In genomic region chr2:213627835-213628234, GRCh38 we compare ENCODE assay signal across 18 cellular contexts.
DNase-seq lines count a peak whose midpoint lies in the region; ATAC-seq and TF ChIP-seq lines count a peak whose summit lies in the region.
"Had no signal": no experiment of that assay in that cellular context is flagged by ENCODE, and none has a peak within 500 bp of the region (broad histone marks: within the 10 kb centered on the region; RNA-seq: fewer than 3 reads in every experiment).

No MANE protein-coding gene starts in this region.

- no peaks in the 10 kb centered on the region for H3K27me3 ChIP-seq in brain microvascular endothelial cell (replicated peaks)

- no peak overlapping the region for H3K4me3 Mint-ChIP-seq in mesothelial cell of epicardium
- H3K4me3 Mint-ChIP-seq: CD4-positive, alpha-beta T cell; neural crest cell; stimulated activated naive CD8-positive, alpha-beta T cell treated with anti-CD3 and anti-CD28 coated beads, Interleukin-15, Interleukin-2, amounts not matched to agents 100 ng/mL and 50 ng/mL, for 24 hours had no signal

- ATAC-seq in GM19395 (IDR thresholded peaks at IDR 0.05; ENCODE audit: unreplicated experiment) (peak; percentile 34), HG02763 (IDR thresholded peaks at IDR 0.05; ENCODE audit: unreplicated experiment) (peak; percentile 30), HG03469 (IDR thresholded peaks at IDR 0.05; ENCODE audit: unreplicated experiment) (peak; percentile 27), left colon (no peak)

- H3K9me3 Mint-ChIP-seq in mesothelial cell of epicardium: peaks cover 24% of the 10 kb centered on the region

- H3K27ac ChIP-seq in brain microvascular endothelial cell: no peak overlapping the region

- H3K27me3 Mint-ChIP-seq in mesothelial cell of epicardium (ENCODE audit: low read depth): no peaks in the 10 kb centered on the region
- H3K27me3 Mint-ChIP-seq: CD4-positive, alpha-beta T cell; stimulated activated naive CD8-positive, alpha-beta T cell treated with anti-CD3 and anti-CD28 coated beads, Interleukin-15, Interleukin-2, amounts not matched to agents 100 ng/mL and 50 ng/mL, for 24 hours had no signal

- H3K27ac Mint-ChIP-seq in mesothelial cell of epicardium: no peak overlapping the region
- H3K27ac Mint-ChIP-seq: CD4-positive, alpha-beta T cell; stimulated activated naive CD8-positive, alpha-beta T cell treated with anti-CD3 and anti-CD28 coated beads, Interleukin-15, Interleukin-2, amounts not matched to agents 100 ng/mL and 50 ng/mL, for 24 hours had no signal

- TF ChIP-seq CTCF in GM13977 (IDR thresholded peaks at IDR 0.05; ENCODE audit: extremely low read depth, insufficient read depth, missing control alignments) (no peak), brain microvascular endothelial cell (IDR thresholded peaks at IDR 0.05; ENCODE audit: low read depth, low read length, missing control alignments) (no peak), mesothelial cell of epicardium (IDR thresholded peaks at IDR 0.05; ENCODE audit: unreplicated experiment) (no peak)

- no peaks in the 10 kb centered on the region for H3K36me3 ChIP-seq in brain microvascular endothelial cell (replicated peaks)
- H3K36me3 ChIP-seq: HAP-1 had no signal

- no peak overlapping the region for H3K4me3 ChIP-seq in brain microvascular endothelial cell (ENCODE audit: low read depth, low read length)
- H3K4me3 ChIP-seq: HAP-1 had no signal

- in situ Hi-C loops in GM13977 (cut with MboI; ENCODE audit: low pct_unique_long_range_greater_than_20kb, low sequenced_read_pairs, unreplicated experiment) (no loop called here), brain microvascular endothelial cell (cut with HindIII; ENCODE audit: low pct_ligation_motif_present, low sequenced_read_pairs) (no loop called here)

- DNase-seq in GM13977 (ENCODE audit: low spot score) (peak; percentile 11), Kasumi-1 (lab: John Stamatoyannopoulos, UW) (no peak), brain microvascular endothelial cell (no peak), left colon (no peak), mesothelial cell of epicardium (ENCODE audit: low spot score in 2 of 2, unreplicated experiment in 2 of 2) (no peak)
- DNase-seq: ACHN; activated CD4-positive, CD25-positive, alpha-beta regulatory T cell; CD4-positive, alpha-beta T cell; cerebellar nuclear complex; DMS79; NCI-H1694 treated with DMSO at 0.1 percent for 48 hours; SIG-M5 had no signal

- H3K36me3 Mint-ChIP-seq in mesothelial cell of epicardium: peaks cover 1% of the 10 kb centered on the region

- intact Hi-C loops in left colon (cut with DNase I, micrococcal nuclease): no loop called here

- no peaks in the 10 kb centered on the region for H3K4me1 Mint-ChIP-seq in mesothelial cell of epicardium
- H3K4me1 Mint-ChIP-seq: neural crest cell had no signal
